ENCODE assay signal across 8 cellular contexts in the genomic region with DNA sequence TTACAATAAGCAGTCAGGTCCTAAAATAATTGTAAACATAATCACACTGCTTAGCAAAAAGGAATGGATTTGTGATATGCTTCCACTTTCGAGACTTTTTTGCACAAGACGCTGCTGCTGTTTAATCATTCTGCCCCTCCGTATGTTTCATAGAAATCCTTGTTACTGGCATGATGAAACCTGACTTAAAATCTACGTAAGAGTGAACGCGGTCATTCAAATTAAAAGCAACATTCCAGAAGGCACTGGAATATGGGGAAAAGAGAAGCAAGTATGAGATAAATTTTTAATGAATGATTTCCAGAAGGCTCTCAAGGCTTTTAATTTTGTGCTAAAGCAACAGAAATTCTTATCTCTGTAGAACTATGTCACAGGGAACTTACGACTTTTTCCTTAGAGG. TPM values are rescaled to one million over a fixed set of nuclear protein-coding genes. Genes with fewer than 3 reads are reported as not detected.
A peak's percentile ranks its signal among the peaks of the same experiment; 100 is the strongest.
DNase-seq lines count a peak whose midpoint lies in the region; ATAC-seq, FAIRE-seq and TF ChIP-seq lines count a peak whose summit lies in the region.

No MANE protein-coding gene starts in this region.

- peak overlapping the region; percentile 87 for H3K4me3 Mint-ChIP-seq in activated naive CD4-positive, alpha-beta T cell treated with anti-CD3 and anti-CD28 coated beads for 36 hours

- no peaks in the 10 kb centered on the region for H3K36me3 ChIP-seq in adipocyte (ENCODE audit: control insufficient read depth, insufficient read depth, low read length, severe bottlenecking)
- no peaks in the 10 kb centered on the region for H3K36me3 ChIP-seq in kidney (ENCODE audit: control insufficient read depth in 1 of 2, insufficient read depth in 2 of 2, low read length in 2 of 2)
- H3K36me3 ChIP-seq in tibial nerve, result no peaks in the 10 kb centered on the region

- no peaks in the 10 kb centered on the region for H3K27me3 Mint-ChIP-seq in activated naive CD4-positive, alpha-beta T cell treated with anti-CD3 and anti-CD28 coated beads for 36 hours (ENCODE audit: low read depth)

- no peak for FAIRE-seq in kidney (lab: Jason Lieb, UNC)

- ATAC-seq in HG03045 (IDR thresholded peaks at IDR 0.05; ENCODE audit: unreplicated experiment), result no peak

- no peak for TF ChIP-seq CTCF in kidney (IDR thresholded peaks at IDR 0.05; ENCODE audit: borderline replicate concordance, extremely low read depth, insufficient read depth)
- TF ChIP-seq CTCF in tibial nerve (IDR thresholded peaks at IDR 0.05), result no peak

- H3K36me3 Mint-ChIP-seq in activated naive CD4-positive, alpha-beta T cell treated with anti-CD3 and anti-CD28 coated beads for 36 hours (ENCODE audit: low read depth), result peaks cover 18% of the 10 kb centered on the region

- peaks cover 59% of the 10 kb centered on the region for H3K4me1 Mint-ChIP-seq in activated naive CD4-positive, alpha-beta T cell treated with anti-CD3 and anti-CD28 coated beads for 36 hours (ENCODE audit: low read depth)

- 54% methylated on average over 7 of the region's 7 CpGs for WGBS in tibial nerve, 2 donors

- H3K9me3 ChIP-seq in adipocyte (ENCODE audit: control insufficient read depth, low read length), result no peaks in the 10 kb centered on the region
- H3K9me3 ChIP-seq in kidney (ENCODE audit: control insufficient read depth in 1 of 2, low read length in 2 of 2), result no peaks in the 10 kb centered on the region
- H3K9me3 ChIP-seq in tibial nerve, result no peaks in the 10 kb centered on the region

- H3K4me1 ChIP-seq in adipocyte (ENCODE audit: control insufficient read depth, insufficient read depth, low read length) (peaks cover 36% of the 10 kb centered on the region), kidney (ENCODE audit: control insufficient read depth in 1 of 2, insufficient read depth in 1 of 2, low read depth in 1 of 2, low read length in 2 of 2) (peaks cover 4 to 5% of the 10 kb centered on the region in 2 donors), tibial nerve (peaks cover 0 to 36% (median 8%) of the 10 kb centered on the region in 4 donors)

- no peaks in the 10 kb centered on the region for H3K9me3 Mint-ChIP-seq in activated naive CD4-positive, alpha-beta T cell treated with anti-CD3 and anti-CD28 coated beads for 36 hours

- peak overlapping the region; percentile 79 for H3K27ac Mint-ChIP-seq in activated naive CD4-positive, alpha-beta T cell treated with anti-CD3 and anti-CD28 coated beads for 36 hours

- no peak for DNase-seq in activated naive CD4-positive, alpha-beta T cell treated with anti-CD3 and anti-CD28 coated beads for 36 hours
- DNase-seq in activated naive CD4-positive, alpha-beta T cell treated with Interleukin-2 at 50 U/mL for 16 hours, result no peak
- DNase-seq in adipocyte (ENCODE audit: low read depth) (peak; percentile 73), kidney (no peak), tibial nerve (ENCODE audit: low spot score in 2 of 2) (no peak), mucosa of gallbladder (ENCODE audit: low spot score) (no peak), G401 (ENCODE audit: low spot score) (no peak)

- H3K9ac ChIP-seq in adipocyte (ENCODE audit: low read length) (peak overlapping the region; percentile 93), kidney (ENCODE audit: low read length in 2 of 2) (peak overlapping the region; percentile 71 to 82)

- no peak for TF ChIP-seq POLR2A in tibial nerve (IDR thresholded peaks at IDR 0.05)

- in situ Hi-C loops in G401 (cut with HindIII; ENCODE audit: low sequenced_read_pairs), result no loop called here

- intact Hi-C loops in activated naive CD4-positive, alpha-beta T cell treated with anti-CD3 and anti-CD28 coated beads for 36 hours (cut with micrococcal nuclease), result loop anchor here (1.0 to 5.0 kb wide), 3 partner anchors 12 to 462 kb away; partner anchors contain the start of gene GCH1
- intact Hi-C loops in kidney (cut with DNase I), result no loop called here

- no peaks in the 10 kb centered on the region for H3K27me3 ChIP-seq in adipocyte (replicated peaks; ENCODE audit: control insufficient read depth, insufficient read depth, low read length)
- H3K27me3 ChIP-seq in tibial nerve, result no peaks in the 10 kb centered on the region

- peak overlapping the region; percentile 94 for H3K4me3 ChIP-seq in adipocyte (ENCODE audit: low read length)
- peak overlapping the region; percentile 74 to 89 for H3K4me3 ChIP-seq in kidney (ENCODE audit: low read length in 2 of 2)
- H3K4me3 ChIP-seq in tibial nerve, result peak overlapping the region; percentile 45 to 84 (median 63)

- no peak for TF ChIP-seq EP300 in tibial nerve (IDR thresholded peaks at IDR 0.05)

- CTCF ChIA-PET in activated naive CD4-positive, alpha-beta T cell treated with anti-CD3 and anti-CD28 coated beads for 36 hours (lab: Charles Lee), result interaction anchor here (1.2 to 1.3 kb wide), 2 partner anchors 14 to 23 kb away, joined by 3 to 4 read pairs; no protein-coding TSS in a partner anchor

- H3K27ac ChIP-seq in kidney (ENCODE audit: low read depth in 2 of 2, low read length in 2 of 2), result no peak overlapping the region
- peak overlapping the region in 2 of 4 donors; percentile 85 to 94 for H3K27ac ChIP-seq in tibial nerve

RNA-seq across cellular contexts. Expression of gene CNIH1, which starts 1.1 kb away (rescaled TPM):
- 10 to 100 TPM; 68.1 to 78.4 TPM for total RNA-seq in activated naive CD4-positive, alpha-beta T cell treated with anti-CD3 and anti-CD28 coated beads for 36 hours
- total RNA-seq in kidney, result 64.8 TPM
- polyA plus RNA-seq in kidney (ENCODE audit: insufficient read depth, low read depth, low replicate concordance), result 78.3 TPM
- total RNA-seq in tibial nerve, result 10 to 100 TPM; 29.3 to 61.8 (median 59.5) TPM
- 98.5 TPM for total RNA-seq in mucosa of gallbladder
- total RNA-seq in G401 (2014; rRNA removed; shearing (Covaris generic)), result 257 and 284 TPM in 2 replicates

RNA-seq across cellular contexts. Expression of gene CDKN3, which starts 43.2 kb away (rescaled TPM):
- 100 to 1,000 TPM in 1 of 2 experiments, 10 to 100 TPM in 1; 96.5 to 101 TPM for total RNA-seq in activated naive CD4-positive, alpha-beta T cell treated with anti-CD3 and anti-CD28 coated beads for 36 hours
- 1.2 TPM for total RNA-seq in kidney
- 2.1 TPM for polyA plus RNA-seq in kidney (ENCODE audit: insufficient read depth, low read depth, low replicate concordance)
- 1 to 10 TPM in 2 of 4 donors, not detected in 2; 3.6 to 4.6 TPM for total RNA-seq in tibial nerve
- total RNA-seq in mucosa of gallbladder, result 2.1 TPM
- total RNA-seq in G401 (2014; rRNA removed; shearing (Covaris generic)), result 110 and 135 TPM in 2 replicates

RNA-seq across cellular contexts. Expression of gene GMFB, which starts 48.7 kb away (rescaled TPM):
- total RNA-seq in activated naive CD4-positive, alpha-beta T cell treated with anti-CD3 and anti-CD28 coated beads for 36 hours, result 10 to 100 TPM; 29.5 to 33.4 TPM
- total RNA-seq in kidney (53.6 TPM), tibial nerve (100 to 1,000 TPM in 1 of 4 donors, 10 to 100 TPM in 3; 41.8 to 111 (median 72.6) TPM), mucosa of gallbladder (27.9 TPM)
- 22.7 TPM for polyA plus RNA-seq in kidney (ENCODE audit: insufficient read depth, low read depth, low replicate concordance)
- 94.1 and 134 TPM in 2 replicates for total RNA-seq in G401 (2014; rRNA removed; shearing (Covaris generic))

Comparison
In these comparisons a context has a peak if more than half of its experiments do, and no peak if none do; other contexts are left out.
1. RNA of gene CDKN3, which starts 43.2 kb away (total RNA-seq): 110 to 135 TPM in G401 and 96.5 to 101 TPM in activated naive CD4-positive, alpha-beta T cell treated with anti-CD3 and anti-CD28 coated beads for 36 hours; 3.6 to 4.6 TPM in tibial nerve, 2.1 TPM in mucosa of gallbladder (single experiment) and 1.2 TPM in kidney (single experiment); every median in the first group is over 10 times any median in the second.
2. Peak in every context shown above with its lines, with median percentiles within 50 percentile points of each other: H3K4me3 ChIP-seq.